8 cellular contexts compared by ENCODE assay signal in genomic region chr6:137341721-137342195, GRCh38.
DNase-seq lines count a peak whose midpoint lies in the region; ATAC-seq and TF ChIP-seq lines count a peak whose summit lies in the region.

No MANE protein-coding gene starts in this region.

- H3K4me3 ChIP-seq in GM23338: no peak overlapping the region
- peak overlapping the region; percentile 62; the same call in 1 of the 2 replicates for H3K4me3 ChIP-seq in PC-3 (ENCODE audit: low read length)

- H3K36me3 Mint-ChIP-seq in GM23338 (ENCODE audit: low read depth): no peaks in the 10 kb centered on the region
- H3K36me3 Mint-ChIP-seq in activated naive CD8-positive, alpha-beta T cell treated with anti-CD3 and anti-CD28 coated beads, Interleukin-2, amount 10 ng/mL, durations not matched to agents 7 days and 5 days: no peaks in the 10 kb centered on the region

- peak; percentile 82 for ATAC-seq in GM23338
- ATAC-seq in PC-3: peak; percentile 58
- peak; percentile 42 for ATAC-seq in activated naive CD8-positive, alpha-beta T cell treated with anti-CD3 and anti-CD28 coated beads, Interleukin-2, amount 10 ng/mL, durations not matched to agents 7 days and 5 days (ENCODE audit: low read depth)
- ATAC-seq in HG02973 (IDR thresholded peaks at IDR 0.05; ENCODE audit: unreplicated experiment): no peak
- ATAC-seq in HG03025 (IDR thresholded peaks at IDR 0.05; ENCODE audit: low FRiP score, unreplicated experiment): no peak

- DNase-seq in AG08396 (ENCODE audit: low spot score) (peak; percentile 46), GM23338 (ENCODE audit: low spot score) (peak; percentile 50), PC-3 (peak; percentile 59), kidney glomerular epithelial cell (lab: John Stamatoyannopoulos, UW) (peak; percentile 35)
- no peak for DNase-seq in activated naive CD8-positive, alpha-beta T cell treated with anti-CD3 and anti-CD28 coated beads, Interleukin-2, amount 10 ng/mL, durations not matched to agents 7 days and 5 days
- DNase-seq in stimulated activated CD8-positive, alpha-beta memory T cell treated with anti-CD3 and anti-CD28 coated beads, Interleukin-4, amount 100 ng/mL, for 4 hours (ENCODE audit: low read depth in 2 of 2, low spot score in 1 of 2): peak; percentile 11

- BruUV-seq in PC-3 (replicated peaks; lab: Mats Ljungman, UMichigan): no TSS peak

- H3K9me2 ChIP-seq in GM23338 (ENCODE audit: insufficient read depth) (no peaks in the 10 kb centered on the region), PC-3 (replicated peaks; ENCODE audit: low read length) (no peaks in the 10 kb centered on the region)

- no peaks in the 10 kb centered on the region for H4K20me1 ChIP-seq in GM23338 (replicated peaks; ENCODE audit: insufficient read depth)
- no peaks in the 10 kb centered on the region for H4K20me1 ChIP-seq in PC-3 (ENCODE audit: low read length)

- H3K9me3 ChIP-seq in PC-3 (ENCODE audit: low read length): no peaks in the 10 kb centered on the region

- CTCF ChIA-PET in PC-3 (lab: Charles Lee): no interaction called here

- H3F3A ChIP-seq in GM23338 (replicated peaks; ENCODE audit: low read depth) (no peaks in the 10 kb centered on the region), PC-3 (ENCODE audit: low read length, unreplicated experiment) (no peaks in the 10 kb centered on the region)

- H3K9ac ChIP-seq in PC-3 (ENCODE audit: low read length): no peak overlapping the region

- POLR2A ChIA-PET in PC-3 (lab: Charles Lee; ENCODE audit: unreplicated experiment): no interaction called here
- POLR2A ChIA-PET in activated naive CD8-positive, alpha-beta T cell treated with anti-CD3 and anti-CD28 coated beads, Interleukin-2, amount 10 ng/mL, durations not matched to agents 7 days and 5 days (lab: Charles Lee): no interaction called here

- no peaks in the 10 kb centered on the region for H3K27me3 Mint-ChIP-seq in GM23338 (ENCODE audit: insufficient read depth, low read depth, poor library complexity)
- peaks cover 13% of the 10 kb centered on the region for H3K27me3 Mint-ChIP-seq in activated naive CD8-positive, alpha-beta T cell treated with anti-CD3 and anti-CD28 coated beads, Interleukin-2, amount 10 ng/mL, durations not matched to agents 7 days and 5 days

- H3K27ac ChIP-seq in GM23338 (ENCODE audit: low read depth) (no peak overlapping the region), PC-3 (ENCODE audit: low read length) (no peak overlapping the region)

- H3K4me1 ChIP-seq in GM23338 (ENCODE audit: insufficient read depth): peaks cover 13% of the 10 kb centered on the region
- no peaks in the 10 kb centered on the region for H3K4me1 ChIP-seq in PC-3 (ENCODE audit: insufficient read depth, low read length)

- intact Hi-C loops in PC-3 (cut with micrococcal nuclease): loop anchor here (1.0 kb wide), 2 partner anchors 74 to 300 kb away; no protein-coding TSS in a partner anchor

- no peaks in the 10 kb centered on the region for H3K79me2 ChIP-seq in GM23338 (replicated peaks; ENCODE audit: insufficient read depth)
- no peaks in the 10 kb centered on the region for H3K79me2 ChIP-seq in PC-3 (ENCODE audit: low read length)

- peak overlapping the region; percentile 74; the same call in 1 of the 2 replicates for H2AFZ ChIP-seq in GM23338
- H2AFZ ChIP-seq in PC-3 (ENCODE audit: low read length): peak overlapping the region; percentile 15; the same call in 1 of the 2 replicates

- H3K36me3 ChIP-seq in GM23338 (ENCODE audit: insufficient read depth): no peaks in the 10 kb centered on the region
- no peaks in the 10 kb centered on the region for H3K36me3 ChIP-seq in PC-3 (ENCODE audit: low read depth, low read length)

- no peak overlapping the region for H3K4me3 Mint-ChIP-seq in GM23338
- H3K4me3 Mint-ChIP-seq in activated naive CD8-positive, alpha-beta T cell treated with anti-CD3 and anti-CD28 coated beads, Interleukin-2, amount 10 ng/mL, durations not matched to agents 7 days and 5 days: peak overlapping the region; percentile 20

- no peak overlapping the region for H3K27ac Mint-ChIP-seq in GM23338
- no peak overlapping the region for H3K27ac Mint-ChIP-seq in activated naive CD8-positive, alpha-beta T cell treated with anti-CD3 and anti-CD28 coated beads, Interleukin-2, amount 10 ng/mL, durations not matched to agents 7 days and 5 days

- TF ChIP-seq CTCF in GM23338 (conservative IDR thresholded peaks at IDR 0.05; ENCODE audit: low read depth in 2 of 2) (peak; percentile 32 to 54), PC-3 (conservative IDR thresholded peaks at IDR 0.05; ENCODE audit: low read depth, low read length) (peak; percentile 62)

- H3K27me3 ChIP-seq in GM23338 (ENCODE audit: insufficient read depth) (no peaks in the 10 kb centered on the region), PC-3 (ENCODE audit: low read length) (peaks cover 40% of the 10 kb centered on the region)

- H3K9me3 Mint-ChIP-seq in GM23338: no peaks in the 10 kb centered on the region
- no peaks in the 10 kb centered on the region for H3K9me3 Mint-ChIP-seq in activated naive CD8-positive, alpha-beta T cell treated with anti-CD3 and anti-CD28 coated beads, Interleukin-2, amount 10 ng/mL, durations not matched to agents 7 days and 5 days

- H3K4me2 ChIP-seq in GM23338 (0 out of 2 replicates have a peak overlapping the region, but pooled peaks have one; percentile 19), PC-3 (ENCODE audit: low read length) (peak overlapping the region; percentile 72; the same call in 1 of the 2 replicates)

- H3K4me1 Mint-ChIP-seq in GM23338: peaks cover 32% of the 10 kb centered on the region
- peaks cover 2% of the 10 kb centered on the region for H3K4me1 Mint-ChIP-seq in activated naive CD8-positive, alpha-beta T cell treated with anti-CD3 and anti-CD28 coated beads, Interleukin-2, amount 10 ng/mL, durations not matched to agents 7 days and 5 days

TF ChIP-seq in GM23338, 12 proteins besides CTCF, POLR2A, EP300 and RAD21 (continues in another document):
- TF ChIP-seq ZNF462 (CRISPR knock-in tag; IDR thresholded peaks at IDR 0.05): no peak
- TF ChIP-seq STAT1 (IDR thresholded peaks at IDR 0.05; ENCODE audit: unreplicated experiment): no peak
- TF ChIP-seq ZNF114 (CRISPR knock-in tag; IDR thresholded peaks at IDR 0.05): no peak

Comparison
In these comparisons a context has a peak if more than half of its experiments do, and no peak if none do; other contexts are left out.
1. ATAC-seq: peak in GM23338 (single experiment), PC-3 (single experiment) and activated naive CD8-positive, alpha-beta T cell treated with anti-CD3 and anti-CD28 coated beads, Interleukin-2, amount 10 ng/mL, durations not matched to agents 7 days and 5 days (single experiment); none in HG02973 (single experiment) and HG03025 (single experiment).